Comparison of ENCODE assay signal across 18 cellular contexts in the genomic region with DNA sequence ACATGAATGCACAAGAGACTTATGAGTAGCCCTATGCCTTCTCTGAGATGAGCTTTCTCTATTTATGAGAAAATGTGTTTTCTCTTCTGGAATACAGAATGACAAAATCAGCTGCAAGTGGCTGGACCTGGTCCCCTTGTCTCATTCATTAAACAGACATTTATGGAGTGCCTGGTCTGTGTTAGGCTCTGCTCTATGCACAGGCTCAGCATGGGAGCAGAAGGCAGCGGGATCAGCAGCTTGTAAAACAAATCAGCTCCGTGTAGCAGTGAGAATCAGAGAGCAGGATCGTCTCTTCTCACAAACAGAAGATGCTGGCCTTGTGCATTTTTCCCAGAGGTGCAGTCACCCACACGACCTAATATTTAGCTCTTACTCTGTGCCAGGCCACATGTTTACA. TPM values are rescaled to one million over a fixed set of nuclear protein-coding genes. Genes with fewer than 3 reads are reported as not detected.
DNase-seq lines count a peak whose midpoint lies in the region; ATAC-seq and TF ChIP-seq lines count a peak whose summit lies in the region.
"Had no signal": no experiment of that assay in that cellular context is flagged by ENCODE, and none has a peak within 500 bp of the region (broad histone marks: within the 10 kb centered on the region; RNA-seq: fewer than 3 reads in every experiment).

No MANE protein-coding gene starts in this region.

- H3K27me3 Mint-ChIP-seq in naive thymus-derived CD4-positive, alpha-beta T cell, result peaks cover 17 to 34% (median 28%) of the 10 kb centered on the region in 5 donors

- POLR2A ChIA-PET in naive thymus-derived CD4-positive, alpha-beta T cell (lab: Charles Lee), result no interaction called here

- H3K4me1 ChIP-seq in gastroesophageal sphincter (peaks cover 0 to 27% (median 10%) of the 10 kb centered on the region in 3 donors), stomach smooth muscle (ENCODE audit: control insufficient read depth, insufficient read depth, low read length) (peaks cover 19% of the 10 kb centered on the region)
- H3K4me1 ChIP-seq in naive thymus-derived CD4-positive, alpha-beta T cell (ENCODE audit: control insufficient read depth in 2 of 2, insufficient read depth in 2 of 2, low read length in 2 of 2), result no peaks in the 10 kb centered on the region
- H3K4me1 ChIP-seq: A549 had no signal

- H3K36me3 Mint-ChIP-seq in naive thymus-derived CD4-positive, alpha-beta T cell, result peaks cover 0 to 5% (median 0%) of the 10 kb centered on the region in 5 donors
- H3K36me3 Mint-ChIP-seq: CD14-positive monocyte had no signal

- 12% methylated on average over 3 to 4 of the region's 4 CpGs for WGBS in gastroesophageal sphincter (ENCODE audit: low coverage in 1 of 2), 2 donors

- H3K4me1 Mint-ChIP-seq in naive thymus-derived CD4-positive, alpha-beta T cell, result no peaks in the 10 kb centered on the region
- H3K4me1 Mint-ChIP-seq: CD14-positive monocyte had no signal

- no peak overlapping the region for H3K4me3 Mint-ChIP-seq in naive thymus-derived CD4-positive, alpha-beta T cell
- H3K4me3 Mint-ChIP-seq: CD14-positive monocyte had no signal

- H3K9me3 ChIP-seq in WERI-Rb-1 (ENCODE audit: severe bottlenecking), result peaks cover 6% of the 10 kb centered on the region
- H3K9me3 ChIP-seq in gastroesophageal sphincter, result no peaks in the 10 kb centered on the region
- H3K9me3 ChIP-seq in stomach smooth muscle (ENCODE audit: control insufficient read depth in 2 of 2, low read length in 2 of 2), result peaks cover 0 to 4% of the 10 kb centered on the region in 2 donors
- no peaks in the 10 kb centered on the region for H3K9me3 ChIP-seq in naive thymus-derived CD4-positive, alpha-beta T cell (ENCODE audit: control insufficient read depth in 2 of 3, low read length in 3 of 3)

- no peak overlapping the region for H3K27ac Mint-ChIP-seq in naive thymus-derived CD4-positive, alpha-beta T cell
- H3K27ac Mint-ChIP-seq: CD14-positive monocyte had no signal

- H3K36me3 ChIP-seq in WERI-Rb-1 (no peaks in the 10 kb centered on the region), gastroesophageal sphincter (no peaks in the 10 kb centered on the region), stomach smooth muscle (ENCODE audit: control insufficient read depth in 2 of 2, insufficient read depth in 2 of 2, low read length in 2 of 2) (no peaks in the 10 kb centered on the region)
- H3K36me3 ChIP-seq in naive thymus-derived CD4-positive, alpha-beta T cell (ENCODE audit: control insufficient read depth in 2 of 3, insufficient read depth in 3 of 3, low read length in 3 of 3), result no peaks in the 10 kb centered on the region

- no peak for TF ChIP-seq EP300 in gastroesophageal sphincter (IDR thresholded peaks at IDR 0.05)

- CTCF ChIA-PET in naive thymus-derived CD4-positive, alpha-beta T cell (lab: Charles Lee), result no interaction called here

- TF ChIP-seq CTCF in WERI-Rb-1 (IDR thresholded peaks at IDR 0.05; ENCODE audit: low read depth, low read length) (no peak), gastroesophageal sphincter (IDR thresholded peaks at IDR 0.05) (no peak)

- TF ChIP-seq POLR2A in gastroesophageal sphincter (IDR thresholded peaks at IDR 0.05), result no peak

- no peak overlapping the region for H3K9ac ChIP-seq in stomach smooth muscle (ENCODE audit: low read length in 2 of 2)

- DNase-seq in NCI-H748 (lab: John Stamatoyannopoulos, UW; ENCODE audit: unreplicated experiment) (peak; percentile 7), NCI-H748 treated with DMSO at 0.1 percent for 48 hours (lab: John Stamatoyannopoulos, UW) (no peak), WERI-Rb-1 (peak; percentile 17), NCI-H226 (no peak)
- DNase-seq in naive thymus-derived CD4-positive, alpha-beta T cell, result no peak
- DNase-seq: COR-L47, NCI-H187, NCI-H510A, PC-9 had no signal

- H3K9me3 Mint-ChIP-seq in naive thymus-derived CD4-positive, alpha-beta T cell, result peaks cover 0 to 5% (median 0%) of the 10 kb centered on the region in 11 donors

- H3K27ac ChIP-seq in WERI-Rb-1, result no peak overlapping the region
- H3K27ac ChIP-seq in gastroesophageal sphincter, result peak overlapping the region in 3 of 4 donors; percentile 5 to 44 (median 24)
- H3K27ac ChIP-seq in stomach smooth muscle (ENCODE audit: low read length), result peak overlapping the region; percentile 1
- H3K27ac ChIP-seq in naive thymus-derived CD4-positive, alpha-beta T cell (ENCODE audit: low read depth, low read length), result no peak overlapping the region
- H3K27ac ChIP-seq: A549, HL-60, PC-9 had no signal

- ATAC-seq in gastroesophageal sphincter (no peak), HG02588 (IDR thresholded peaks at IDR 0.05; ENCODE audit: unreplicated experiment) (no peak)
- ATAC-seq in naive thymus-derived CD4-positive, alpha-beta T cell, result no peak
- ATAC-seq: A549, GM12878, HCT116, K562 had no signal

- H3K27me3 ChIP-seq in WERI-Rb-1 (ENCODE audit: insufficient read depth, low read depth, severe bottlenecking) (no peaks in the 10 kb centered on the region), gastroesophageal sphincter (no peaks in the 10 kb centered on the region), stomach smooth muscle (ENCODE audit: control insufficient read depth in 1 of 2, insufficient read depth in 2 of 2, low read length in 2 of 2) (no peaks in the 10 kb centered on the region)
- H3K27me3 ChIP-seq in naive thymus-derived CD4-positive, alpha-beta T cell (ENCODE audit: control insufficient read depth in 2 of 2, insufficient read depth in 2 of 2, low read length in 2 of 2), result no peaks in the 10 kb centered on the region

- H3K4me3 ChIP-seq in WERI-Rb-1 (ENCODE audit: low read depth, low read length) (no peak overlapping the region), gastroesophageal sphincter (no peak overlapping the region), stomach smooth muscle (ENCODE audit: low read length in 2 of 2) (no peak overlapping the region)
- H3K4me3 ChIP-seq in naive thymus-derived CD4-positive, alpha-beta T cell (ENCODE audit: low read length), result no peak overlapping the region
- H3K4me3 ChIP-seq: A549, GM12878, K562, PC-9 had no signal

- intact Hi-C loops in naive thymus-derived CD4-positive, alpha-beta T cell (cut with micrococcal nuclease), result no loop called here

RNA-seq across cellular contexts. Expression of a gene that starts 47.6 kb away (rescaled TPM):
- 10 to 100 TPM; 16.0 to 65.6 (median 35.2) TPM for total RNA-seq in gastroesophageal sphincter
- total RNA-seq in naive thymus-derived CD4-positive, alpha-beta T cell, result 1 to 10 TPM in 1 of 5 experiments, under 1 TPM in 1, not detected in 3; 0.20 to 1.7 TPM
- polyA plus RNA-seq in naive thymus-derived CD4-positive, alpha-beta T cell, result under 1 TPM in 1 of 2 donors, not detected in 1; 0.15 TPM
- total RNA-seq: K562, PC-9 had no signal
- polyA plus RNA-seq: CD14-positive monocyte, K562 had no signal

Comparison
In these comparisons a context has a peak if more than half of its experiments do, and no peak if none do; other contexts are left out.
1. DNase-seq: peak in NCI-H748 (single experiment) and WERI-Rb-1 (single experiment); none in NCI-H748 treated with DMSO at 0.1 percent for 48 hours (single experiment), naive thymus-derived CD4-positive, alpha-beta T cell (0 of 9) and NCI-H226 (single experiment).
2. H3K27ac ChIP-seq: peak in gastroesophageal sphincter (3 of 4) and stomach smooth muscle (single experiment); none in WERI-Rb-1 (single experiment) and naive thymus-derived CD4-positive, alpha-beta T cell (single experiment).
3. RNA of a gene that starts 47.6 kb away (total RNA-seq): 16.0 to 65.6 TPM in gastroesophageal sphincter; 0.20 to 1.7 TPM in naive thymus-derived CD4-positive, alpha-beta T cell; every median in the first group is over 4 times any median in the second.